ENCODE assay signal across 8 cellular contexts in genomic region chr9:126148523-126148870, GRCh38.
"Had no signal": no experiment of that assay in that cellular context is flagged by ENCODE, and none has a peak within 500 bp of the region (broad histone marks: within the 10 kb centered on the region; RNA-seq: fewer than 3 reads in every experiment).

No MANE protein-coding gene starts in this region.

- H3K27me3 ChIP-seq: SJCRH30 had no signal

- H3K4me3 ChIP-seq: SJCRH30, tibial nerve had no signal

- DNase-seq: activated naive CD4-positive, alpha-beta T cell treated with anti-CD3 and anti-CD28 coated beads, Interleukin-2, amount 10 ng/mL, durations not matched to agents 7 days and 5 days; central memory CD4-positive, alpha-beta T cell; erythroblast; hippocampal formation; mammary epithelial cell; stimulated activated CD4-positive, alpha-beta T cell treated with anti-CD3 and anti-CD28 coated beads, Interleukin-15, amount 100 ng/mL, for 24 hours had no signal

- H3K4me1 ChIP-seq: tibial nerve had no signal

- H3K36me3 ChIP-seq: SJCRH30, tibial nerve had no signal

- H3K9me3 ChIP-seq: SJCRH30 had no signal

- H3K27ac ChIP-seq: tibial nerve had no signal
